ENCODE assay signal across 27 cellular contexts in the genomic region with DNA sequence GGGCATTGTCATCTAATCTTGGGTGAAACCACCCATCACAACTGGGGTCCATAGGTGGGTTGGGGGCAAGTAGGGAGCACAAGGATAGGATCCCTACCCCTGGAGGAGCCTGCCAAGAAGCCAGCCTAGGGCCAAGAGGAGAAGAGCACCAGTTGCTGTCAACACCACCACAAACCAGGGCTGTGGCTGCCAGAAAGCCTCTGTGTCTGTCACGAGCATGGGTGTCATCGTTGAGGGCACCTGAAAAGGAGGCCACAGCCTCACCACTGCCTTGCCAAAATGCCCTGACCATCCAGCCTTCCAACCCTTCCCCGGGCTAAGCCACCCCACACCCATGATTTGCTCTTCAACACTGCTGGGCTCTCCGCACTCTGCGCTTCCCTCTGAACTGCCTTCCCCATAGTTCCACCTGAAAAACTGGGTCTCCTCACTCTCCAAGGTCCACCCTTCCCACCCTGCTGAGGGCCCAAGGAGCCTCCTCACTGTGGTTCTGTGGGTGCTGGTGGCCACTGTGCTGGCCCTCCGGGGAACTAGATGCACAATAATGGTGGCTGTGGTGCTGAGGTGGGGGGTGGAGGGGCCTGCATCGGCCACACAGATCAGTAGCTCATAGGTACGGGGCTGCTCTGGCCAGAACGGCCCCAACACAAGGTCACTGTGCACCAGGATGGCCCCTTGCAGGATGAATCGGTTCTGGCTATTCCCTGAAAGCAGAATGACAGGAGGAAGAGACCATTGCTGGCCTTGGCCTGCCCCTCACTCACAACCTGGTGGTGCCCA. TPM values are rescaled to one million over a fixed set of nuclear protein-coding genes. Genes with fewer than 3 reads are reported as not detected.
DNase-seq lines count a peak whose midpoint lies in the region; ATAC-seq and TF ChIP-seq lines count a peak whose summit lies in the region.
"Had no signal": no experiment of that assay in that cellular context is flagged by ENCODE, and none has a peak within 500 bp of the region (broad histone marks: within the 10 kb centered on the region; RNA-seq: fewer than 3 reads in every experiment).

No MANE protein-coding gene starts in this region.

- no peak overlapping the region for H3K14ac ChIP-seq in IMR-90 (replicated peaks; ENCODE audit: low read depth, low read length)

- H4K8ac ChIP-seq in IMR-90 (ENCODE audit: low read depth in 2 of 2, low read length in 2 of 2) = no peak overlapping the region

- H3K4me1 ChIP-seq in SK-N-SH (ENCODE audit: control insufficient read depth in 1 of 2, insufficient read depth in 2 of 2, low read depth in 1 of 2, low read length in 1 of 2) = no peaks in the 10 kb centered on the region
- H3K4me1 ChIP-seq in IMR-90 (ENCODE audit: control insufficient read depth, insufficient read depth, low read length) = no peaks in the 10 kb centered on the region
- H3K4me1 ChIP-seq in spleen = peaks cover 0 to 6% (median 0%) of the 10 kb centered on the region in 6 donors
- no peaks in the 10 kb centered on the region for H3K4me1 ChIP-seq in GM23248 (ENCODE audit: insufficient read depth)
- H3K4me1 ChIP-seq: SJSA1 had no signal

- dilution Hi-C loops in IMR-90 (cut with HindIII; ENCODE audit: low sequenced_read_pairs, unreplicated experiment) = no loop called here

- no peak overlapping the region for H3K4ac ChIP-seq in IMR-90 (ENCODE audit: low read depth, low read length)

- no peaks in the 10 kb centered on the region for H3F3A ChIP-seq in SK-N-SH (replicated peaks; ENCODE audit: insufficient read depth)
- no peaks in the 10 kb centered on the region for H3F3A ChIP-seq in GM23248 (ENCODE audit: insufficient read depth)

- no peak overlapping the region for H3K56ac ChIP-seq in IMR-90 (ENCODE audit: extremely low read depth, insufficient read depth, low read length)

- no peak for TF ChIP-seq EP300 in SK-N-SH (IDR thresholded peaks at IDR 0.05; ENCODE audit: borderline replicate concordance in 1 of 2, low read depth in 1 of 2, low read length in 1 of 2)

- no peak overlapping the region for H2AK5ac ChIP-seq in IMR-90 (ENCODE audit: low read depth, low read length)

- POLR2A ChIA-PET in SK-N-SH (lab: Yijun Ruan, JAX) (no interaction called here), IMR-90 (lab: Charles Lee; ENCODE audit: unreplicated experiment) (no interaction called here)

- WGBS in SK-N-SH (ENCODE audit: low lambda C conversion rate) = 75% methylated on average over 6 of the region's 10 CpGs
- 70% methylated on average over 5 of the region's 10 CpGs; no CpG with 5 or more reads in 1 of the 2 experiments for WGBS in IMR-90 (ENCODE audit: extremely low coverage in 2 of 2, insufficient read length in 1 of 2), 2 experiments
- 89 to 94% (median 93%) methylated on average over 10 of the region's 10 CpGs for WGBS in spleen, 5 donors
- 78 to 81% methylated on average over 10 of the region's 10 CpGs for WGBS in GM23248 (ENCODE audit: low coverage in 1 of 2, low lambda C conversion rate in 2 of 2, missing lambda C conversion rate in 2 of 2), 2 experiments

- TF ChIP-seq RAD21 in SK-N-SH (IDR thresholded peaks at IDR 0.05; ENCODE audit: low read length) (no peak), IMR-90 (IDR thresholded peaks at IDR 0.05; ENCODE audit: low read length) (no peak)

- no peak overlapping the region for H2BK15ac ChIP-seq in IMR-90 (ENCODE audit: low read depth, low read length)

- H3K27ac ChIP-seq in SK-N-SH (ENCODE audit: low read depth in 2 of 2, low read length in 1 of 2) = no peak overlapping the region
- no peak overlapping the region for H3K27ac ChIP-seq in IMR-90 (ENCODE audit: insufficient read depth, low read length)
- no peak overlapping the region for H3K27ac ChIP-seq in spleen
- no peak overlapping the region for H3K27ac ChIP-seq in GM23248
- H3K27ac ChIP-seq: 22Rv1; BLaER1 treated with 17β-estradiol and CSF1 and Interleukin-3, amounts not matched to agents 10 nM and 100 nM; SJSA1 had no signal

- CTCF ChIA-PET in SK-N-SH (lab: Yijun Ruan, JAX) = interaction anchor here (1.1 to 2.7 kb wide), 2 partner anchors 10 to 47 kb away, joined by 4 to 10 read pairs; a partner anchor contains a TSS
- CTCF ChIA-PET in IMR-90 (lab: Yijun Ruan, JAX) = no interaction called here

- BruUV-seq in IMR-90 (replicated peaks; lab: Mats Ljungman, UMichigan) = no TSS peak

- H3K18ac ChIP-seq in IMR-90 (ENCODE audit: low read depth, low read length) = no peak overlapping the region

- H3K4me3 ChIP-seq in SK-N-SH (ENCODE audit: low read depth in 2 of 2, low read length in 1 of 2) (no peak overlapping the region), IMR-90 (ENCODE audit: insufficient read depth, low read depth, low read length) (no peak overlapping the region), spleen (no peak overlapping the region), GM23248 (no peak overlapping the region)
- H3K4me3 ChIP-seq: BLaER1 treated with 17β-estradiol and CSF1 and Interleukin-3, amounts not matched to agents 10 nM and 100 nM; SJSA1 had no signal

- no peak overlapping the region for H2AK9ac ChIP-seq in IMR-90 (replicated peaks; ENCODE audit: low read depth, low read length, poor library complexity)

- no peaks in the 10 kb centered on the region for H3K79me1 ChIP-seq in IMR-90 (ENCODE audit: low read depth in 1 of 2, low read length in 2 of 2)

- H2BK5ac ChIP-seq in IMR-90 (ENCODE audit: low read depth, low read length, poor library complexity, severe bottlenecking) = no peak overlapping the region

- no peak overlapping the region for H2BK20ac ChIP-seq in IMR-90 (ENCODE audit: low read depth, low read length)

- H2AFZ ChIP-seq in SK-N-SH (ENCODE audit: low read depth) (no peak overlapping the region), IMR-90 (replicated peaks; ENCODE audit: low read length, poor library complexity) (peak overlapping the region; percentile 32), GM23248 (no peak overlapping the region)

- in situ Hi-C loops in IMR-90 (cut with MboI; ENCODE audit: low sequenced_read_pairs) (no loop called here), GM23248 (cut with MboI) (no loop called here)

- no peak overlapping the region for H4K91ac ChIP-seq in IMR-90 (ENCODE audit: insufficient read depth, low read depth, low read length)

- H3K27me3 ChIP-seq in SK-N-SH (ENCODE audit: insufficient read depth) (no peaks in the 10 kb centered on the region), IMR-90 (ENCODE audit: control insufficient read depth, insufficient read depth, low read length) (peaks cover 10% of the 10 kb centered on the region; the same call in 1 of the 2 replicates), spleen (replicated peaks in 1 of 7) (no peaks in the 10 kb centered on the region), GM23248 (replicated peaks; ENCODE audit: insufficient read depth) (no peaks in the 10 kb centered on the region)
- H3K27me3 ChIP-seq: BLaER1 treated with 17β-estradiol and CSF1 and Interleukin-3, amounts not matched to agents 10 nM and 100 nM; SJSA1 had no signal

- no peaks in the 10 kb centered on the region for H3K9me2 ChIP-seq in SK-N-SH
- H3K9me2 ChIP-seq in GM23248 (ENCODE audit: insufficient read depth) = no peaks in the 10 kb centered on the region

- H3K4me2 ChIP-seq in SK-N-SH = no peak overlapping the region
- H3K4me2 ChIP-seq in IMR-90 (ENCODE audit: low read depth, low read length) = no peak overlapping the region
- no peak overlapping the region for H3K4me2 ChIP-seq in GM23248 (ENCODE audit: unreplicated experiment)
- H3K4me2 ChIP-seq: BLaER1 treated with 17β-estradiol and CSF1 and Interleukin-3, amounts not matched to agents 10 nM and 100 nM had no signal

- H3K36me3 ChIP-seq in SK-N-SH (replicated peaks in 1 of 2; ENCODE audit: control insufficient read depth in 1 of 2, insufficient read depth in 2 of 2, low read length in 1 of 2) (no peaks in the 10 kb centered on the region), IMR-90 (ENCODE audit: control insufficient read depth, insufficient read depth, low read length) (no peaks in the 10 kb centered on the region), spleen (no peaks in the 10 kb centered on the region), GM23248 (ENCODE audit: low read depth) (no peaks in the 10 kb centered on the region)
- H3K36me3 ChIP-seq: BLaER1 treated with 17β-estradiol and CSF1 and Interleukin-3, amounts not matched to agents 10 nM and 100 nM; SJSA1 had no signal

- H3K9ac ChIP-seq in SK-N-SH (no peak overlapping the region), IMR-90 (ENCODE audit: low read depth, low read length) (no peak overlapping the region), GM23248 (no peak overlapping the region)
- H3K9ac ChIP-seq: BLaER1 treated with 17β-estradiol and CSF1 and Interleukin-3, amounts not matched to agents 10 nM and 100 nM had no signal

- intact Hi-C loops in IMR-90 (cut with micrococcal nuclease) (no loop called here), spleen (cut with DNase I; ENCODE audit: low total_unique reads) (no loop called here)

- TF ChIP-seq POLR2A in IMR-90 (IDR thresholded peaks at IDR 0.05; ENCODE audit: low read depth, low read length) (no peak), spleen (IDR thresholded peaks at IDR 0.05) (no peak)

- H3K9me1 ChIP-seq in IMR-90 (ENCODE audit: insufficient read depth, low read length) = no peaks in the 10 kb centered on the region

- peak; percentile 3 for DNase-seq in SK-N-SH
- no peak for DNase-seq in IMR-90
- peak; percentile 43 for DNase-seq in mesenteric fat pad (ENCODE audit: low spot score)
- DNase-seq in spleen = peak; percentile 56
- no peak for DNase-seq in kidney glomerular epithelial cell (lab: John Stamatoyannopoulos, UW)
- no peak for DNase-seq in GM23248
- DNase-seq: ACHN; CD4-positive, alpha-beta memory T cell; DMS153; H7; HFFc6; KBM-7; MM.1S; NCI-H1048; NCI-H1436; NCI-H187 treated with DMSO at 0.1 percent for 48 hours; NCI-H2107; NCI-H446 treated with DMSO at 0.1 percent for 48 hours; NCI-H526 treated with DMSO at 0.1 percent for 48 hours; OCI-M1 had no signal

- no peak overlapping the region for H2BK120ac ChIP-seq in IMR-90 (ENCODE audit: low read depth, low read length)

- TF ChIP-seq CTCF in SK-N-SH (IDR thresholded peaks at IDR 0.05) = no peak
- no peak for TF ChIP-seq CTCF in IMR-90 (conservative IDR thresholded peaks at IDR 0.05; ENCODE audit: low read depth, low read length)
- no peak for TF ChIP-seq CTCF in spleen (IDR thresholded peaks at IDR 0.05 in 8 of 11, conservative IDR thresholded peaks at IDR 0.05 in 3 of 11)

- H3K23ac ChIP-seq in IMR-90 (ENCODE audit: low read depth, low read length) = no peak overlapping the region

- no peaks in the 10 kb centered on the region for H4K20me1 ChIP-seq in SK-N-SH (ENCODE audit: insufficient read depth)
- no peaks in the 10 kb centered on the region for H4K20me1 ChIP-seq in IMR-90 (ENCODE audit: insufficient read depth, low read length)
- H4K20me1 ChIP-seq in GM23248 (ENCODE audit: insufficient read depth) = no peaks in the 10 kb centered on the region
- H4K20me1 ChIP-seq: BLaER1 treated with 17β-estradiol and CSF1 and Interleukin-3, amounts not matched to agents 10 nM and 100 nM had no signal

- no peaks in the 10 kb centered on the region for H3K79me2 ChIP-seq in SK-N-SH (ENCODE audit: insufficient read depth)
- H3K79me2 ChIP-seq in GM23248 (ENCODE audit: insufficient read depth) = no peaks in the 10 kb centered on the region

- ATAC-seq in SK-N-SH treated with all-trans-retinoic acid at 6 μM for 48 hours (no peak), IMR-90 (ENCODE audit: low read depth) (no peak), GM18511 (IDR thresholded peaks at IDR 0.05; ENCODE audit: unreplicated experiment) (no peak)
- ATAC-seq: Right ventricle myocardium inferior had no signal

- no peak overlapping the region for H4K5ac ChIP-seq in IMR-90 (ENCODE audit: low read depth, low read length)

- H3K9me3 ChIP-seq in SK-N-SH (no peaks in the 10 kb centered on the region), IMR-90 (ENCODE audit: control insufficient read depth, insufficient read depth, low read length) (no peaks in the 10 kb centered on the region), spleen (no peaks in the 10 kb centered on the region), GM23248 (ENCODE audit: low read depth) (no peaks in the 10 kb centered on the region)
- H3K9me3 ChIP-seq: BLaER1 treated with 17β-estradiol and CSF1 and Interleukin-3, amounts not matched to agents 10 nM and 100 nM; SJSA1 had no signal

RNA-seq across cellular contexts. Expression of a gene that starts 6.2 kb away (rescaled TPM):
- polyA plus RNA-seq in SK-N-SH (2012; rRNA removed) (17.0 and 23.3 TPM in 2 replicates), IMR-90 (2012; rRNA removed) (28.3 and 31.2 TPM in 2 replicates), spleen (10 to 100 TPM in 1 of 3 donors, 1 to 10 TPM in 2; 8.6 to 21.4 (median 9.8) TPM), GM23248 (2016; fragmentation: Nextera tagmentation; extraction: Ambion mirVana) (18.7 and 20.3 TPM in 2 replicates)
- polyA plus RNA-seq in SK-N-SH (2012; cell fraction: cytosol; rRNA removed) = 8.9 and 14.6 TPM in 2 replicates
- 37.1 and 43.4 TPM in 2 replicates for polyA plus RNA-seq in SK-N-SH (2012; cell fraction: nucleus; rRNA removed)
- total RNA-seq in IMR-90 (2012; rRNA removed) (28.6 and 28.7 TPM in 2 replicates), mesenteric fat pad (35.4 TPM), spleen (10 to 100 TPM; 40.7 to 56.0 (median 51.4) TPM)
- polyA plus RNA-seq in IMR-90 (2012; cell fraction: cytosol; rRNA removed) = 21.4 and 28.9 TPM in 2 replicates
- polyA plus RNA-seq in IMR-90 (2012; cell fraction: nucleus; rRNA removed; ENCODE audit: low replicate concordance) = 31.3 and 54.5 TPM in 2 replicates
- 20.6 and 27.2 TPM in 2 replicates for total RNA-seq in GM23248 (2014; rRNA removed; shearing (Covaris generic))

RNA-seq across cellular contexts. Expression of a gene that starts 7.1 kb away (rescaled TPM):
- polyA plus RNA-seq in SK-N-SH (2012; rRNA removed) = 0.07 and 0.13 TPM in 2 replicates
- polyA plus RNA-seq in SK-N-SH (2012; cell fraction: cytosol; rRNA removed) = not detected in 2 replicates
- polyA plus RNA-seq in SK-N-SH (2012; cell fraction: nucleus; rRNA removed) = 0.60 and 0.66 TPM in 2 replicates
- total RNA-seq in IMR-90 (2012; rRNA removed) = not detected in 2 replicates
- 0.07 TPM in 1 of 2 replicates, not detected in the other for polyA plus RNA-seq in IMR-90 (2012; rRNA removed)
- 0.03 TPM in 1 of 2 replicates, not detected in the other for polyA plus RNA-seq in IMR-90 (2012; cell fraction: cytosol; rRNA removed)
- 0.76 and 2.0 TPM in 2 replicates for polyA plus RNA-seq in IMR-90 (2012; cell fraction: nucleus; rRNA removed; ENCODE audit: low replicate concordance)
- not detected for total RNA-seq in mesenteric fat pad
- not detected for total RNA-seq in spleen
- polyA plus RNA-seq in spleen = under 1 TPM in 2 of 3 donors, not detected in 1; 0.06 to 0.29 TPM
- not detected in 2 replicates for total RNA-seq in GM23248 (2014; rRNA removed; shearing (Covaris generic))
- not detected in 2 replicates for polyA plus RNA-seq in GM23248 (2016; fragmentation: Nextera tagmentation; extraction: Ambion mirVana)
- total RNA-seq: G401, H7, Right ventricle myocardium inferior, SJSA1 had no signal
- polyA plus RNA-seq: CD4-positive, alpha-beta memory T cell had no signal

RNA-seq across cellular contexts. Expression of a gene that starts 10.5 kb away (rescaled TPM):
- 2.6 and 3.4 TPM in 2 replicates for polyA plus RNA-seq in SK-N-SH (2012; rRNA removed)
- 1.6 and 2.2 TPM in 2 replicates for polyA plus RNA-seq in SK-N-SH (2012; cell fraction: cytosol; rRNA removed)
- polyA plus RNA-seq in SK-N-SH (2012; cell fraction: nucleus; rRNA removed) = 1.6 and 3.8 TPM in 2 replicates
- total RNA-seq in IMR-90 (2012; rRNA removed) = 2.3 and 2.8 TPM in 2 replicates
- polyA plus RNA-seq in IMR-90 (2012; rRNA removed) = 4.5 and 5.4 TPM in 2 replicates
- 3.7 and 5.2 TPM in 2 replicates for polyA plus RNA-seq in IMR-90 (2012; cell fraction: cytosol; rRNA removed)
- polyA plus RNA-seq in IMR-90 (2012; cell fraction: nucleus; rRNA removed; ENCODE audit: low replicate concordance) = 1.5 and 3.6 TPM in 2 replicates
- 3.2 TPM for total RNA-seq in mesenteric fat pad
- total RNA-seq in spleen = 10 to 100 TPM in 3 of 7 donors, 1 to 10 TPM in 4; 2.8 to 14.9 (median 7.5) TPM
- polyA plus RNA-seq in spleen = 10 to 100 TPM; 17.3 to 30.6 (median 21.5) TPM
- 7.1 and 12.0 TPM in 2 replicates for total RNA-seq in GM23248 (2014; rRNA removed; shearing (Covaris generic))
- 7.2 and 7.9 TPM in 2 replicates for polyA plus RNA-seq in GM23248 (2016; fragmentation: Nextera tagmentation; extraction: Ambion mirVana)

RNA-seq across cellular contexts. Expression of a gene that starts 21.2 kb away (rescaled TPM):
- polyA plus RNA-seq in SK-N-SH (2012; rRNA removed) (22.6 and 25.8 TPM in 2 replicates), IMR-90 (2012; rRNA removed) (57.0 and 57.8 TPM in 2 replicates), spleen (100 to 1,000 TPM in 2 of 3 donors, 10 to 100 TPM in 1; 91.1 to 231 (median 230) TPM), GM23248 (2016; fragmentation: Nextera tagmentation; extraction: Ambion mirVana) (14.0 and 16.9 TPM in 2 replicates)
- 2.0 and 3.0 TPM in 2 replicates for polyA plus RNA-seq in SK-N-SH (2012; cell fraction: cytosol; rRNA removed)
- polyA plus RNA-seq in SK-N-SH (2012; cell fraction: nucleus; rRNA removed) = 187 and 223 TPM in 2 replicates
- total RNA-seq in IMR-90 (2012; rRNA removed) (15.3 and 18.6 TPM in 2 replicates), mesenteric fat pad (38.2 TPM), spleen (100 to 1,000 TPM; 176 to 228 (median 218) TPM)
- polyA plus RNA-seq in IMR-90 (2012; cell fraction: cytosol; rRNA removed) = 15.4 and 23.7 TPM in 2 replicates
- polyA plus RNA-seq in IMR-90 (2012; cell fraction: nucleus; rRNA removed; ENCODE audit: low replicate concordance) = 627 and 1,170 TPM in 2 replicates
- 35.7 and 41.6 TPM in 2 replicates for total RNA-seq in GM23248 (2014; rRNA removed; shearing (Covaris generic))

Comparison
In these comparisons a context has a peak if more than half of its experiments do, and no peak if none do; other contexts are left out.
1. DNase-seq: peak in SK-N-SH (single experiment), mesenteric fat pad (single experiment) and spleen (single experiment); none in IMR-90 (single experiment), kidney glomerular epithelial cell (single experiment) and GM23248 (single experiment).